1 cellular context compared by ENCODE assay signal in the genomic region with DNA sequence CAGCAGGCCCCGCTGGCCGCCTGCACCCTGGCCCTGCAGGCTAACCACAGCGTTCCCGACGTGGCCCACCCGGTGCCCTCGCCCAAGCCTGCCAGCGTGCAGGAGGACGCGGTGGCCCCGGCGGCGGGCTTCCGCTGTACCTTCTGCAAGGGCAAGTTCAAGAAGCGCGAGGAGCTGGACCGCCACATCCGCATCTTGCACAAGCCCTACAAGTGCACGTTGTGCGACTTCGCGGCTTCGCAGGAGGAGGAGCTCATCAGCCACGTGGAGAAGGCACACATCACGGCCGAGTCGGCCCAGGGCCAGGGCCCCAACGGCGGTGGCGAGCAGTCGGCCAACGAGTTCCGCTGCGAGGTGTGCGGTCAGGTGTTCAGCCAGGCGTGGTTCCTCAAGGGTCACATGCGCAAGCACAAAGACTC.
TF ChIP-seq lines count a peak whose summit lies in the region.

No MANE protein-coding gene starts in this region.

TF ChIP-seq in H1, 55 proteins besides CTCF, POLR2A, EP300 and RAD21 (continued from another document):
- TF ChIP-seq RXRA (IDR thresholded peaks at IDR 0.05; ENCODE audit: insufficient read depth, low read depth, low read length) (no peak), CREB1 (IDR thresholded peaks at IDR 0.05) (no peak), BRCA1 (IDR thresholded peaks at IDR 0.05; ENCODE audit: low read depth, low read length) (no peak), CHD1 (IDR thresholded peaks at IDR 0.05; ENCODE audit: low read depth, low read length) (no peak), BACH1 (IDR thresholded peaks at IDR 0.05; ENCODE audit: low read length) (no peak), POU5F1 (IDR thresholded peaks at IDR 0.05; ENCODE audit: low read depth, low read length) (no peak)
